ENCODE assay signal across 1 cellular context in genomic region chr6:92047152-92047551, GRCh38.
TF ChIP-seq lines count a peak whose summit lies in the region.

No MANE protein-coding gene starts in this region.

TF ChIP-seq in GM23338, 12 proteins besides CTCF, POLR2A, EP300 and RAD21:
- no peak for TF ChIP-seq ZNF462 (CRISPR knock-in tag; IDR thresholded peaks at IDR 0.05)
- TF ChIP-seq JUNB (IDR thresholded peaks at IDR 0.05; ENCODE audit: unreplicated experiment) = no peak
- TF ChIP-seq REST (IDR thresholded peaks at IDR 0.05; ENCODE audit: unreplicated experiment) = no peak
- no peak for TF ChIP-seq EZH2 (IDR thresholded peaks at IDR 0.05; ENCODE audit: low read depth, unreplicated experiment)
- no peak for TF ChIP-seq NANOG (IDR thresholded peaks at IDR 0.05; ENCODE audit: borderline replicate concordance)
- no peak for TF ChIP-seq ETS1 (IDR thresholded peaks at IDR 0.05)
- TF ChIP-seq ZNF331 (CRISPR knock-in tag; IDR thresholded peaks at IDR 0.05; ENCODE audit: low read depth) = no peak
- TF ChIP-seq EZH2phosphoT487 (IDR thresholded peaks at IDR 0.05; ENCODE audit: unreplicated experiment) = no peak
- no peak for TF ChIP-seq CREB1 (CRISPR knock-in tag; IDR thresholded peaks at IDR 0.05; ENCODE audit: low read depth)
- TF ChIP-seq POLR2AphosphoS5 (IDR thresholded peaks at IDR 0.05; ENCODE audit: low read depth) = no peak
- no peak for TF ChIP-seq STAT1 (IDR thresholded peaks at IDR 0.05; ENCODE audit: unreplicated experiment)
- TF ChIP-seq ZNF114 (CRISPR knock-in tag; IDR thresholded peaks at IDR 0.05) = no peak
